18 cellular contexts compared by ENCODE assay signal in the genomic region with DNA sequence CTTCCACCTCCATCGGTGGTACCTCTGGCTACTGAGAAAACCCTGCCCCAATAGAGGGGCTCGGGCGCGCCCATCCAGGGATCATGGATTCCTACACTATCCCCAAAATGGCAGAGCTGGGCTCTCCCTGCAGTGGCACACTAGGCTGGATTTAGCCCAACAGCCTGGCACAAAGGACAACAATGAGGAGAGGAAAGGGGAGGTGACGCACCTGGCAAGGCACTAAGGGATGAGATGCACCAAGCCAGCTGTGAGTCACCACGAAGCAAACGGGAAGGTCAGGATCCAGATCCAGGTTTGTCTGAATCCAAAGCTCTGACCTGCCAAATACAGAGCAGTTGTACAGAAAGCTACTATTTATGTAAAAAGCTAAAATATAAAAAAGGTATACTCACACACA. TPM values are rescaled to one million over a fixed set of nuclear protein-coding genes. Genes with fewer than 3 reads are reported as not detected.
A peak's percentile ranks its signal among the peaks of the same experiment; 100 is the strongest.
DNase-seq lines count a peak whose midpoint lies in the region; ATAC-seq and TF ChIP-seq lines count a peak whose summit lies in the region.
"Had no signal": no experiment of that assay in that cellular context is flagged by ENCODE, and none has a peak within 500 bp of the region (broad histone marks: within the 10 kb centered on the region; RNA-seq: fewer than 3 reads in every experiment).

No MANE protein-coding gene starts in this region.

- H3K4me1 ChIP-seq in right atrium auricular region, result peaks cover 0 to 28% of the 10 kb centered on the region in 2 donors
- H3K4me1 ChIP-seq in psoas muscle, result peaks cover 52% of the 10 kb centered on the region

- H3K4me1 Mint-ChIP-seq in activated naive CD8-positive, alpha-beta T cell treated with anti-CD3 and anti-CD28 coated beads for 36 hours, result peaks cover 16% of the 10 kb centered on the region

- H3K36me3 ChIP-seq in right atrium auricular region, result no peaks in the 10 kb centered on the region
- H3K36me3 ChIP-seq in MG63, result peaks cover 15% of the 10 kb centered on the region
- no peaks in the 10 kb centered on the region for H3K36me3 ChIP-seq in psoas muscle (ENCODE audit: insufficient read depth in 1 of 2, low read depth in 1 of 2)

- ATAC-seq in Right ventricle myocardium superior (ENCODE audit: poor library complexity) (peak; percentile 8), psoas muscle (peak; percentile 46 to 81 (median 66)), SK-N-SH treated with all-trans-retinoic acid at 6 μM for 48 hours (no peak)
- ATAC-seq: A549, Panc1 had no signal

- TF ChIP-seq CTCF in right atrium auricular region (IDR thresholded peaks at IDR 0.05) (no peak), psoas muscle (IDR thresholded peaks at IDR 0.05) (no peak)

- H3K27me3 Mint-ChIP-seq in activated naive CD8-positive, alpha-beta T cell treated with anti-CD3 and anti-CD28 coated beads for 36 hours, result no peaks in the 10 kb centered on the region

- DNase-seq in Right ventricle myocardium superior (no peak), right atrium auricular region (ENCODE audit: low spot score) (no peak), MG63 (peak; percentile 17), dermis blood vessel endothelial cell (peak; percentile 42), psoas muscle (peak; percentile 59 to 76), NCI-H2107 treated with DMSO at 0.1 percent for 48 hours (lab: John Stamatoyannopoulos, UW; ENCODE audit: unreplicated experiment) (no peak)
- no peak for DNase-seq in activated naive CD8-positive, alpha-beta T cell treated with anti-CD3 and anti-CD28 coated beads for 36 hours
- DNase-seq: HCEC 1CT, IMR-90, Karpas-422, NCI-H1105, NCI-H1694, NCI-H226 had no signal

- H3K4me3 ChIP-seq in right atrium auricular region, result no peak overlapping the region
- H3K4me3 ChIP-seq in MG63, result no peak overlapping the region
- no peak overlapping the region for H3K4me3 ChIP-seq in psoas muscle
- H3K4me3 ChIP-seq: A549, SK-N-MC had no signal

- H3K27ac Mint-ChIP-seq in activated naive CD8-positive, alpha-beta T cell treated with anti-CD3 and anti-CD28 coated beads for 36 hours, result no peak overlapping the region

- H3K4me3 Mint-ChIP-seq in activated naive CD8-positive, alpha-beta T cell treated with anti-CD3 and anti-CD28 coated beads for 36 hours, result no peak overlapping the region

- H3K36me3 Mint-ChIP-seq in activated naive CD8-positive, alpha-beta T cell treated with anti-CD3 and anti-CD28 coated beads for 36 hours, result peaks cover 2% of the 10 kb centered on the region

- no peak overlapping the region for H3K27ac ChIP-seq in right atrium auricular region
- H3K27ac ChIP-seq in psoas muscle, result no peak overlapping the region
- H3K27ac ChIP-seq: A549, SK-N-MC had no signal

- H3K9me3 Mint-ChIP-seq in activated naive CD8-positive, alpha-beta T cell treated with anti-CD3 and anti-CD28 coated beads for 36 hours, result no peaks in the 10 kb centered on the region
- H3K9me3 Mint-ChIP-seq: CD14-positive monocyte had no signal

- H3K27me3 ChIP-seq in right atrium auricular region (no peaks in the 10 kb centered on the region), MG63 (no peaks in the 10 kb centered on the region), psoas muscle (ENCODE audit: insufficient read depth in 3 of 3, low read length in 2 of 3) (no peaks in the 10 kb centered on the region)

- H3K9me3 ChIP-seq in right atrium auricular region (no peaks in the 10 kb centered on the region), MG63 (no peaks in the 10 kb centered on the region), psoas muscle (no peaks in the 10 kb centered on the region)
- H3K9me3 ChIP-seq: A549 had no signal

- intact Hi-C loops in Right ventricle myocardium superior (cut with DNase I) (no loop called here), psoas muscle (cut with DNase I) (no loop called here)

- WGBS in psoas muscle, 3 donors, result 68 to 80% (median 74%) methylated on average over 7 of the region's 7 CpGs

TF ChIP-seq in SK-N-SH treated with all-trans-retinoic acid at 6 μM for 48 hours, 23 proteins besides CTCF, POLR2A, EP300 and RAD21:
- no peak for TF ChIP-seq GLIS3 (CRISPR knock-in tag; IDR thresholded peaks at IDR 0.05)
- TF ChIP-seq, protein P1, sequence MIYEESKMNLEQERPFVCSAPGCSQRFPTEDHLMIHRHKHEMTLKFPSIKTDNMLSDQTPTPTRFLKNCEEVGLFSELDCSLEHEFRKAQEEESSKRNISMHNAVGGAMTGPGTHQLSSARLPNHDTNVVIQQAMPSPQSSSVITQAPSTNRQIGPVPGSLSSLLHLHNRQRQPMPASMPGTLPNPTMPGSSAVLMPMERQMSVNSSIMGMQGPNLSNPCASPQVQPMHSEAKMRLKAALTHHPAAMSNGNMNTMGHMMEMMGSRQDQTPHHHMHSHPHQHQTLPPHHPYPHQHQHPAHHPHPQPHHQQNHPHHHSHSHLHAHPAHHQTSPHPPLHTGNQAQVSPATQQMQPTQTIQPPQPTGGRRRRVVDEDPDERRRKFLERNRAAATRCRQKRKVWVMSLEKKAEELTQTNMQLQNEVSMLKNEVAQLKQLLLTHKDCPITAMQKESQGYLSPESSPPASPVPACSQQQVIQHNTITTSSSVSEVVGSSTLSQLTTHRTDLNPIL (CRISPR knock-in tag; IDR thresholded peaks at IDR 0.05; ENCODE audit: low read depth), result no peak
- no peak for TF ChIP-seq RARB (CRISPR knock-in tag; IDR thresholded peaks at IDR 0.05)
- TF ChIP-seq TCF4 (CRISPR knock-in tag; IDR thresholded peaks at IDR 0.05; ENCODE audit: borderline replicate concordance), result no peak
- no peak for TF ChIP-seq SNAI2 (CRISPR knock-in tag; IDR thresholded peaks at IDR 0.05)
- no peak for TF ChIP-seq POU6F1 (CRISPR knock-in tag; IDR thresholded peaks at IDR 0.05; ENCODE audit: borderline replicate concordance, low read depth)
- TF ChIP-seq ZFP3 (CRISPR knock-in tag; IDR thresholded peaks at IDR 0.05), result no peak
- no peak for TF ChIP-seq ARNTL (CRISPR knock-in tag; IDR thresholded peaks at IDR 0.05; ENCODE audit: borderline replicate concordance, low read depth)
- no peak for TF ChIP-seq ZC3H10 (CRISPR knock-in tag; IDR thresholded peaks at IDR 0.05)
- TF ChIP-seq ZNF8 (CRISPR knock-in tag; IDR thresholded peaks at IDR 0.05), result no peak
- no peak for TF ChIP-seq TOX (CRISPR knock-in tag; IDR thresholded peaks at IDR 0.05; ENCODE audit: borderline replicate concordance)
- TF ChIP-seq BACH2 (CRISPR knock-in tag; IDR thresholded peaks at IDR 0.05; ENCODE audit: borderline replicate concordance), result no peak
- no peak for TF ChIP-seq ZNF70 (CRISPR knock-in tag; IDR thresholded peaks at IDR 0.05)

RNA-seq across cellular contexts. Expression of gene UBE2O, which starts 18.1 kb away (rescaled TPM):
- 35.9 TPM for total RNA-seq in Right ventricle myocardium superior
- 10 to 100 TPM; 19.5 to 21.8 TPM for total RNA-seq in right atrium auricular region
- 19.7 and 32.7 TPM in 2 replicates for total RNA-seq in MG63 (2014; rRNA removed; shearing (Covaris generic); ENCODE audit: low replicate concordance)
- total RNA-seq in dermis blood vessel endothelial cell, result 20.9 and 27.8 TPM in 2 replicates
- 10 to 100 TPM; 37.3 to 45.5 (median 39.7) TPM for total RNA-seq in psoas muscle
- polyA plus RNA-seq in psoas muscle, result 10 to 100 TPM; 11.6 to 23.9 (median 12.3) TPM
- 10 to 100 TPM; 37.7 to 38.4 TPM for total RNA-seq in activated naive CD8-positive, alpha-beta T cell treated with anti-CD3 and anti-CD28 coated beads for 36 hours

RNA-seq across cellular contexts. Expression of gene AANAT, which starts 32.5 kb away (rescaled TPM):
- not detected for total RNA-seq in Right ventricle myocardium superior
- not detected for total RNA-seq in right atrium auricular region
- not detected in 2 replicates for total RNA-seq in MG63 (2014; rRNA removed; shearing (Covaris generic); ENCODE audit: low replicate concordance)
- total RNA-seq in dermis blood vessel endothelial cell, result not detected in 2 replicates
- not detected for total RNA-seq in psoas muscle
- under 1 TPM in 2 of 3 donors, not detected in 1; 0.09 to 0.13 TPM for polyA plus RNA-seq in psoas muscle
- total RNA-seq in activated naive CD8-positive, alpha-beta T cell treated with anti-CD3 and anti-CD28 coated beads for 36 hours, result under 1 TPM in 1 of 2 experiments, not detected in 1; 0.36 TPM
- total RNA-seq: IMR-90 had no signal
- polyA plus RNA-seq: CD14-positive monocyte had no signal

RNA-seq across cellular contexts. Expression of gene SPHK1, which starts 50.5 kb away (rescaled TPM):
- total RNA-seq in Right ventricle myocardium superior (2.0 TPM), right atrium auricular region (10 to 100 TPM in 1 of 2 donors, 1 to 10 TPM in 1; 6.4 to 16.8 TPM), dermis blood vessel endothelial cell (259 and 272 TPM in 2 replicates), psoas muscle (1 to 10 TPM in 3 of 4 donors, under 1 TPM in 1; 0.90 to 5.3 (median 2.6) TPM)
- 17.7 and 25.1 TPM in 2 replicates for total RNA-seq in MG63 (2014; rRNA removed; shearing (Covaris generic); ENCODE audit: low replicate concordance)
- 10 to 100 TPM in 1 of 3 donors, 1 to 10 TPM in 2; 1.3 to 21.3 (median 3.1) TPM for polyA plus RNA-seq in psoas muscle
- total RNA-seq in activated naive CD8-positive, alpha-beta T cell treated with anti-CD3 and anti-CD28 coated beads for 36 hours, result 10 to 100 TPM; 10.9 to 12.0 TPM

Comparison
In these comparisons a context has a peak if more than half of its experiments do, and no peak if none do; other contexts are left out.
1. DNase-seq: peak in MG63 (single experiment), dermis blood vessel endothelial cell (single experiment) and psoas muscle (2 of 2); none in Right ventricle myocardium superior (single experiment), right atrium auricular region (single experiment), NCI-H2107 treated with DMSO at 0.1 percent for 48 hours (single experiment) and activated naive CD8-positive, alpha-beta T cell treated with anti-CD3 and anti-CD28 coated beads for 36 hours (single experiment).